ENCODE assay signal across 8 cellular contexts in genomic region chr3:58899159-58899952, GRCh38.
DNase-seq lines count a peak whose midpoint lies in the region; ATAC-seq and TF ChIP-seq lines count a peak whose summit lies in the region.

No MANE protein-coding gene starts in this region.

- H3K9me3 Mint-ChIP-seq in natural killer cell, result peaks cover 2 to 5% of the 10 kb centered on the region in 2 donors

- in situ Hi-C loops in G401 (cut with HindIII; ENCODE audit: low sequenced_read_pairs), result no loop called here

- no peak for TF ChIP-seq POLR2A in GM18505 (IDR thresholded peaks at IDR 0.05; ENCODE audit: borderline replicate concordance, extremely low read depth, insufficient read depth, insufficient read length)

- no peak overlapping the region for H3K4me3 ChIP-seq in HFF-Myc (replicated peaks; ENCODE audit: low read depth, low read length)

- H3K27ac Mint-ChIP-seq in natural killer cell, result peak overlapping the region; percentile 35 to 48

- intact Hi-C loops in natural killer cell (cut with micrococcal nuclease), result no loop called here

- no peaks in the 10 kb centered on the region for H3K36me3 Mint-ChIP-seq in natural killer cell

- peaks cover 36 to 44% of the 10 kb centered on the region in 2 donors for H3K4me1 Mint-ChIP-seq in natural killer cell

- H3K4me3 Mint-ChIP-seq in natural killer cell, result peak overlapping the region; percentile 56

- H3K27me3 Mint-ChIP-seq in natural killer cell (ENCODE audit: low read depth in 2 of 2), result no peaks in the 10 kb centered on the region

- TF ChIP-seq CTCF in HFF-Myc (IDR thresholded peaks at IDR 0.05; ENCODE audit: low read depth, low read length, missing control alignments) (no peak), natural killer cell (IDR thresholded peaks at IDR 0.05) (no peak)

- DNase-seq in HFF-Myc (ENCODE audit: extremely low read depth, low read depth) (peak; percentile 38), NCI-H69 (lab: John Stamatoyannopoulos, UW) (peak; percentile 14), astrocyte of the hippocampus (ENCODE audit: low read depth, low spot score) (peak; percentile 5), natural killer cell (peak; percentile 20), G401 (ENCODE audit: low spot score) (no peak), retina (no peak), SIG-M5 (lab: John Stamatoyannopoulos, UW) (no peak)

- ATAC-seq in GM18505 (IDR thresholded peaks at IDR 0.05; ENCODE audit: unreplicated experiment) (peak; percentile 73), natural killer cell (peak; percentile 70 to 84 (median 75))

Comparison
In these comparisons a context has a peak if more than half of its experiments do, and no peak if none do; other contexts are left out.
1. DNase-seq: peak in HFF-Myc (single experiment), NCI-H69 (single experiment), astrocyte of the hippocampus (single experiment) and natural killer cell (single experiment); none in G401 (single experiment), retina (single experiment) and SIG-M5 (single experiment).